In genomic region chr15:74615313-74616019, GRCh38 we compare ENCODE assay signal across 8 cellular contexts. TPM values are rescaled to one million over a fixed set of nuclear protein-coding genes. Genes with fewer than 3 reads are reported as not detected.
A peak's percentile ranks its signal among the peaks of the same experiment; 100 is the strongest.
DNase-seq lines count a peak whose midpoint lies in the region; FAIRE-seq and TF ChIP-seq lines count a peak whose summit lies in the region.

Gene CLK3, plus strand, starts transcription at chr15:74615836. Its CDS starts 3,361 bp downstream, at chr15:74619197.

- peaks cover 12% of the 10 kb centered on the region for H3K36me3 Mint-ChIP-seq in nephron (ENCODE audit: low read depth)
- H3K36me3 Mint-ChIP-seq in stimulated activated naive CD8-positive, alpha-beta T cell treated with anti-CD3 and anti-CD28 coated beads, Interleukin-15, Interleukin-2, amounts not matched to agents 100 ng/mL and 50 ng/mL, for 24 hours (ENCODE audit: low read depth): peaks cover 25% of the 10 kb centered on the region

- peak within 1 kb of the TSS; percentile 82 to 98 (median 96) for H3K27ac Mint-ChIP-seq in nephron
- peak within 1 kb of the TSS; percentile 96 for H3K27ac Mint-ChIP-seq in stimulated activated naive CD8-positive, alpha-beta T cell treated with anti-CD3 and anti-CD28 coated beads, Interleukin-15, Interleukin-2, amounts not matched to agents 100 ng/mL and 50 ng/mL, for 24 hours

- H3K4me1 Mint-ChIP-seq in nephron: peaks cover 24% of the 10 kb centered on the region
- peaks cover 53% of the 10 kb centered on the region for H3K4me1 Mint-ChIP-seq in stimulated activated naive CD8-positive, alpha-beta T cell treated with anti-CD3 and anti-CD28 coated beads, Interleukin-15, Interleukin-2, amounts not matched to agents 100 ng/mL and 50 ng/mL, for 24 hours (ENCODE audit: low read depth)

- peaks cover 4% of the 10 kb centered on the region for H3K27me3 Mint-ChIP-seq in nephron (ENCODE audit: low read depth)
- no peaks in the 10 kb centered on the region for H3K27me3 Mint-ChIP-seq in stimulated activated naive CD8-positive, alpha-beta T cell treated with anti-CD3 and anti-CD28 coated beads, Interleukin-15, Interleukin-2, amounts not matched to agents 100 ng/mL and 50 ng/mL, for 24 hours

- TF ChIP-seq POLR2A in H54 (IDR thresholded peaks at IDR 0.05; ENCODE audit: low read depth, low read length) (peak; percentile 59; the same call in 1 of the 2 replicates), Raji (IDR thresholded peaks at IDR 0.05; ENCODE audit: insufficient read depth, low read depth, low read length) (peak; percentile 76; the same call in 1 of the 2 replicates)

- peak; percentile 94 for DNase-seq in EL
- DNase-seq in H54 (ENCODE audit: insufficient read length, low spot score): peak; percentile 82
- peak; percentile 94 for DNase-seq in M059J (ENCODE audit: low read depth)
- DNase-seq in activated T-helper 9 cell treated with anti-CD3 and anti-CD28 coated beads, Interleukin-2, amount 50 U/mL, for 16 hours (ENCODE audit: low read depth): peak; percentile 94
- peak; percentile 92 for DNase-seq in fibroblast of pulmonary artery (ENCODE audit: low read depth)

- H3K4me3 Mint-ChIP-seq in nephron: peak within 1 kb of the TSS; percentile 92 to 97 (median 93)
- peak within 1 kb of the TSS; percentile 88 for H3K4me3 Mint-ChIP-seq in stimulated activated naive CD8-positive, alpha-beta T cell treated with anti-CD3 and anti-CD28 coated beads, Interleukin-15, Interleukin-2, amounts not matched to agents 100 ng/mL and 50 ng/mL, for 24 hours

- no peak for TF ChIP-seq CTCF in fibroblast of pulmonary artery (IDR thresholded peaks at IDR 0.05; ENCODE audit: low read length, missing control alignments)
- no peak for TF ChIP-seq CTCF in nephron (IDR thresholded peaks at IDR 0.05; ENCODE audit: unreplicated experiment in 3 of 3)

- H3K9me3 Mint-ChIP-seq in nephron: no peaks in the 10 kb centered on the region
- H3K9me3 Mint-ChIP-seq in stimulated activated naive CD8-positive, alpha-beta T cell treated with anti-CD3 and anti-CD28 coated beads, Interleukin-15, Interleukin-2, amounts not matched to agents 100 ng/mL and 50 ng/mL, for 24 hours: no peaks in the 10 kb centered on the region

- H3K4me3 ChIP-seq in fibroblast of pulmonary artery (replicated peaks; ENCODE audit: low read depth, low read length): peak within 1 kb of the TSS; percentile 99

- no peak for FAIRE-seq in H54 (lab: Jason Lieb, UNC)

RNA-seq across cellular contexts. Expression of gene CLK3, which starts in this region (rescaled TPM):
- 60.7 and 81.1 TPM in 2 replicates for total RNA-seq in M059J (2014; rRNA removed; shearing (Covaris generic))

Comparison
In these comparisons a context has a peak if more than half of its experiments do, and no peak if none do; other contexts are left out.
1. Peak in every context shown above with its lines: DNase-seq and H3K4me3 ChIP-seq.